In genomic region chr5:135073771-135074345, GRCh38 we compare ENCODE assay signal across 21 cellular contexts. TPM values are rescaled to one million over a fixed set of nuclear protein-coding genes. Genes with fewer than 3 reads are reported as not detected.
DNase-seq lines count a peak whose midpoint lies in the region; ATAC-seq and TF ChIP-seq lines count a peak whose summit lies in the region.
"Had no signal": no experiment of that assay in that cellular context is flagged by ENCODE, and none has a peak within 500 bp of the region (broad histone marks: within the 10 kb centered on the region; RNA-seq: fewer than 3 reads in every experiment).

No MANE protein-coding gene starts in this region.

- ATAC-seq in omental fat pad (ENCODE audit: low FRiP score) (peak; percentile 23), HG03378 (IDR thresholded peaks at IDR 0.05; ENCODE audit: unreplicated experiment) (no peak), left lobe of liver (no peak)
- ATAC-seq: activated CD8-positive, alpha-beta T cell treated with anti-CD3 and anti-CD28 coated beads for 36 hours; activated naive CD4-positive, alpha-beta T cell treated with anti-CD3 and anti-CD28 coated beads, Interleukin-2, amount 50 U/mL, for 72 hours; activated T-cell treated with anti-CD3 and anti-CD28 coated beads, Interleukin-2, amount 50 U/mL, for 4 hours; heart right ventricle; lower lobe of right lung; T-helper 17 cell had no signal

- H3K4me3 ChIP-seq in cardiac fibroblast (replicated peaks in 1 of 2; ENCODE audit: low read depth in 2 of 2, low read length in 2 of 2), result no peak overlapping the region
- H3K4me3 ChIP-seq: esophagus muscularis mucosa, heart right ventricle, lower lobe of right lung, SJCRH30, skin epidermis, suprapubic skin had no signal

- DNase-seq in EH (ENCODE audit: low read depth) (peak; percentile 56), M059J (ENCODE audit: low read depth) (peak; percentile 22), cardiac fibroblast (ENCODE audit: low read depth in 2 of 2) (peak; percentile 13 to 20), omental fat pad (ENCODE audit: low spot score) (no peak), left lobe of liver (ENCODE audit: low spot score) (no peak), OCI-M1 (lab: John Stamatoyannopoulos, UW) (no peak), NCI-H1694 (lab: John Stamatoyannopoulos, UW) (no peak)
- DNase-seq: activated CD8-positive, alpha-beta T cell treated with anti-CD3 and anti-CD28 coated beads for 36 hours; activated T-cell treated with anti-CD3 and anti-CD28 coated beads, Interleukin-2, amount 50 U/mL, for 4 hours; Caco-2; heart right ventricle; lower lobe of right lung; NCI-H2029 treated with DMSO at 0.1 percent for 48 hours; NCI-H510A; T-helper 17 cell had no signal

- no peak for TF ChIP-seq CTCF in cardiac fibroblast (IDR thresholded peaks at IDR 0.05; ENCODE audit: low read depth, low read length)
- no peak for TF ChIP-seq CTCF in omental fat pad (IDR thresholded peaks at IDR 0.05)

RNA-seq across cellular contexts. Expression of gene PITX1, which starts 39.8 kb away (rescaled TPM):
- 4.6 and 15.3 TPM in 2 replicates for total RNA-seq in M059J (2014; rRNA removed; shearing (Covaris generic))
- total RNA-seq in omental fat pad (1 to 10 TPM in 2 of 4 donors, under 1 TPM in 1, not detected in 1; 0.74 to 3.7 (median 1.2) TPM), left lobe of liver (0.40 TPM)
- total RNA-seq: T-helper 17 cell had no signal

Comparison
In these comparisons a context has a peak if more than half of its experiments do, and no peak if none do; other contexts are left out.
1. DNase-seq: peak in EH (single experiment), M059J (single experiment) and cardiac fibroblast (2 of 2); none in omental fat pad (single experiment), left lobe of liver (single experiment), OCI-M1 (single experiment) and NCI-H1694 (single experiment).